ENCODE assay signal across 22 cellular contexts in genomic region chr17:80676564-80676963, GRCh38.
"Had no signal": no experiment of that assay in that cellular context is flagged by ENCODE, and none has a peak within 500 bp of the region (broad histone marks: within the 10 kb centered on the region; RNA-seq: fewer than 3 reads in every experiment).

No MANE protein-coding gene starts in this region.

- H3K9me3 ChIP-seq: gastroesophageal sphincter, left ventricle myocardium inferior, neutrophil, ovary, psoas muscle, right atrium auricular region, uterus had no signal

- H3K27ac ChIP-seq: coronary artery, epithelial cell of prostate, gastroesophageal sphincter, left ventricle myocardium inferior, neutrophil, ovary, psoas muscle, right atrium auricular region, uterus had no signal

- H3K27ac Mint-ChIP-seq: activated CD4-positive, alpha-beta memory T cell treated with anti-CD3 and anti-CD28 coated beads, Interleukin-2, amount 10 ng/mL, durations not matched to agents 7 days and 5 days; mesothelial cell of epicardium; T-helper 17 cell had no signal

- H3K9me3 Mint-ChIP-seq: activated CD4-positive, alpha-beta memory T cell treated with anti-CD3 and anti-CD28 coated beads, Interleukin-2, amount 10 ng/mL, durations not matched to agents 7 days and 5 days; activated naive CD8-positive, alpha-beta T cell treated with anti-CD3 and anti-CD28 coated beads, Interleukin-2, amount 10 ng/mL, durations not matched to agents 7 days and 5 days; natural killer cell had no signal

- H3K27me3 ChIP-seq: gastroesophageal sphincter, neutrophil, ovary, right atrium auricular region, uterus had no signal

- H3K4me3 ChIP-seq: coronary artery, gastroesophageal sphincter, left ventricle myocardium inferior, ovary, psoas muscle, right atrium auricular region, uterus had no signal

- H3K4me3 Mint-ChIP-seq: activated CD4-positive, alpha-beta memory T cell treated with anti-CD3 and anti-CD28 coated beads, Interleukin-2, amount 10 ng/mL, durations not matched to agents 7 days and 5 days; activated naive CD8-positive, alpha-beta T cell treated with anti-CD3 and anti-CD28 coated beads, Interleukin-2, amount 10 ng/mL, durations not matched to agents 7 days and 5 days; mesothelial cell of epicardium; natural killer cell; T-helper 17 cell had no signal

- H3K36me3 Mint-ChIP-seq: natural killer cell had no signal

- H3K36me3 ChIP-seq: gastroesophageal sphincter, left ventricle myocardium inferior, neutrophil, ovary, right atrium auricular region, uterus had no signal

- DNase-seq: activated CD4-positive, alpha-beta memory T cell treated with anti-CD3 and anti-CD28 coated beads, Interleukin-2, amount 10 ng/mL, durations not matched to agents 7 days and 5 days; activated gamma-delta T cell; activated naive CD8-positive, alpha-beta T cell treated with anti-CD3 and anti-CD28 coated beads, Interleukin-2, amount 10 ng/mL, durations not matched to agents 7 days and 5 days; amygdala; head of caudate nucleus; hypothalamus; left ventricle myocardium inferior; natural killer cell; ovary; psoas muscle; stimulated activated CD4-positive, alpha-beta T cell treated with anti-CD3 and anti-CD28 coated beads, Interleukin-12 subunit alpha, Interleukin-12 subunit beta, amount 100 ng/mL, for 4 hours; stimulated activated CD4-positive, alpha-beta T cell treated with anti-CD3 and anti-CD28 coated beads, Interleukin-4, amount 100 ng/mL, for 4 hours; SW 1271; T-helper 17 cell; trophoblast cell; uterus had no signal

- ATAC-seq: gastroesophageal sphincter, natural killer cell, psoas muscle, T-helper 17 cell had no signal

- H3K27me3 Mint-ChIP-seq: activated CD4-positive, alpha-beta memory T cell treated with anti-CD3 and anti-CD28 coated beads, Interleukin-2, amount 10 ng/mL, durations not matched to agents 7 days and 5 days; activated naive CD8-positive, alpha-beta T cell treated with anti-CD3 and anti-CD28 coated beads, Interleukin-2, amount 10 ng/mL, durations not matched to agents 7 days and 5 days; T-helper 17 cell had no signal

- H3K4me1 ChIP-seq: psoas muscle, right atrium auricular region, uterus had no signal
